ENCODE assay signal across 11 cellular contexts in genomic region chrX:47198026-47198686, GRCh38. TPM values are rescaled to one million over a fixed set of nuclear protein-coding genes. Genes with fewer than 3 reads are reported as not detected.
DNase-seq lines count a peak whose midpoint lies in the region; ATAC-seq and TF ChIP-seq lines count a peak whose summit lies in the region.
"Had no signal": no experiment of that assay in that cellular context is flagged by ENCODE, and none has a peak within 500 bp of the region (broad histone marks: within the 10 kb centered on the region; RNA-seq: fewer than 3 reads in every experiment).

No MANE protein-coding gene starts in this region.

- no peak for TF ChIP-seq CTCF in neural crest cell (conservative IDR thresholded peaks at IDR 0.05)

- H3K36me3 ChIP-seq in BLaER1 treated with 17β-estradiol and CSF1 and Interleukin-3, amounts not matched to agents 10 nM and 100 nM = peaks cover 63 to 80% (median 69%) of the 10 kb centered on the region in 11 experiments
- H3K36me3 ChIP-seq in HUES48 (ENCODE audit: control insufficient read depth, insufficient read depth, low read length) = peaks cover 78% of the 10 kb centered on the region
- peaks cover 18% of the 10 kb centered on the region for H3K36me3 ChIP-seq in endocrine pancreas (ENCODE audit: control insufficient read depth, insufficient read depth, low read length)

- H3K4me1 Mint-ChIP-seq in neural crest cell = peaks cover 55% of the 10 kb centered on the region

- H3K9me3 Mint-ChIP-seq in neural crest cell = no peaks in the 10 kb centered on the region
- H3K9me3 Mint-ChIP-seq: naive B cell had no signal

- no peak overlapping the region for H3K4me3 ChIP-seq in BLaER1 treated with 17β-estradiol and CSF1 and Interleukin-3, amounts not matched to agents 10 nM and 100 nM
- 0 out of 2 replicates have a peak overlapping the region, but pooled peaks have one; percentile 22 for H3K4me3 ChIP-seq in HUES48 (ENCODE audit: low read depth, low read length)
- H3K4me3 ChIP-seq in endocrine pancreas (ENCODE audit: control insufficient read depth, insufficient read depth, low read length) = peak overlapping the region; percentile 24

- H3K4me1 ChIP-seq in BLaER1 treated with 17β-estradiol and CSF1 and Interleukin-3, amounts not matched to agents 10 nM and 100 nM = peaks cover 30 to 39% (median 35%) of the 10 kb centered on the region in 10 experiments
- H3K4me1 ChIP-seq in HUES48 (ENCODE audit: control insufficient read depth, insufficient read depth, low read length) = peaks cover 41% of the 10 kb centered on the region
- H3K4me1 ChIP-seq in endocrine pancreas (ENCODE audit: control insufficient read depth, insufficient read depth, low read length) = no peaks in the 10 kb centered on the region

- H3K4me3 Mint-ChIP-seq in neural crest cell = peak overlapping the region; percentile 96

- peak overlapping the region in 2 of 11 experiments; percentile 93 to 94; a peak in 1 of 22 replicates for H3K4me2 ChIP-seq in BLaER1 treated with 17β-estradiol and CSF1 and Interleukin-3, amounts not matched to agents 10 nM and 100 nM

- H4K20me1 ChIP-seq in BLaER1 treated with 17β-estradiol and CSF1 and Interleukin-3, amounts not matched to agents 10 nM and 100 nM = peaks cover 74 to 93% (median 88%) of the 10 kb centered on the region in 11 experiments

- H3K27me3 ChIP-seq in BLaER1 treated with 17β-estradiol and CSF1 and Interleukin-3, amounts not matched to agents 10 nM and 100 nM = peaks cover 0 to 13% (median 0%) of the 10 kb centered on the region in 11 experiments; a peak in 2 of 22 replicates
- H3K27me3 ChIP-seq in HUES48 (ENCODE audit: control insufficient read depth, insufficient read depth, low read length) (no peaks in the 10 kb centered on the region), endocrine pancreas (ENCODE audit: control insufficient read depth, insufficient read depth, low read length) (no peaks in the 10 kb centered on the region)

- H3K36me3 Mint-ChIP-seq in neural crest cell (ENCODE audit: low read depth) = peaks cover 45% of the 10 kb centered on the region

- H3K27ac ChIP-seq in BLaER1 treated with 17β-estradiol and CSF1 and Interleukin-3, amounts not matched to agents 10 nM and 100 nM = no peak overlapping the region
- peak overlapping the region; percentile 57 for H3K27ac ChIP-seq in HUES48 (ENCODE audit: low read depth, low read length)

- ATAC-seq in HG03039 (IDR thresholded peaks at IDR 0.05; ENCODE audit: unreplicated experiment) (no peak), HG03460 (IDR thresholded peaks at IDR 0.05; ENCODE audit: unreplicated experiment) (no peak), GM19023 (IDR thresholded peaks at IDR 0.05; ENCODE audit: unreplicated experiment) (no peak)

- no peak for DNase-seq in neural crest cell (ENCODE audit: low read depth, low spot score)
- DNase-seq in stimulated activated CD4-positive, alpha-beta T cell treated with anti-CD3 and anti-CD28 coated beads, Interleukin-12 subunit alpha, Interleukin-12 subunit beta, amount 100 ng/mL, for 4 hours = no peak
- DNase-seq: anterior cingulate cortex, C1 segment of cervical spinal cord, naive B cell had no signal

- no peaks in the 10 kb centered on the region for H3K27me3 Mint-ChIP-seq in neural crest cell (ENCODE audit: low read depth)
- H3K27me3 Mint-ChIP-seq: naive B cell had no signal

- no peaks in the 10 kb centered on the region for H3K9me3 ChIP-seq in BLaER1 treated with 17β-estradiol and CSF1 and Interleukin-3, amounts not matched to agents 10 nM and 100 nM (replicated peaks in 1 of 11)
- H3K9me3 ChIP-seq in HUES48 (ENCODE audit: control insufficient read depth, insufficient read depth, low read length) = no peaks in the 10 kb centered on the region
- H3K9me3 ChIP-seq in endocrine pancreas (ENCODE audit: control insufficient read depth, low read length) = no peaks in the 10 kb centered on the region

- peak overlapping the region in 6 of 11 experiments; percentile 9 to 97 (median 23); a peak in 5 of 22 replicates for H3K9ac ChIP-seq in BLaER1 treated with 17β-estradiol and CSF1 and Interleukin-3, amounts not matched to agents 10 nM and 100 nM
- H3K9ac ChIP-seq in HUES48 (ENCODE audit: low read depth, low read length) (peak overlapping the region; percentile 39), endocrine pancreas (ENCODE audit: control insufficient read depth, insufficient read depth, low read length) (peak overlapping the region; percentile 41)

- peak overlapping the region; percentile 62 for H3K27ac Mint-ChIP-seq in neural crest cell (ENCODE audit: unreplicated experiment)

RNA-seq across cellular contexts. Expression of gene UBA1, which starts 4.5 kb away (rescaled TPM):
- 484 and 498 TPM in 2 replicates for total RNA-seq in neural crest cell

RNA-seq across cellular contexts. Expression of gene CDK16, which starts 20.3 kb away (rescaled TPM):
- 281 and 289 TPM in 2 replicates for total RNA-seq in neural crest cell

RNA-seq across cellular contexts. Expression of gene USP11, which starts 34.7 kb away (rescaled TPM):
- total RNA-seq in neural crest cell = 232 and 245 TPM in 2 replicates

RNA-seq across cellular contexts. Expression of gene RBM10, which starts 53.1 kb away (rescaled TPM):
- total RNA-seq in neural crest cell = 87.7 and 89.2 TPM in 2 replicates

RNA-seq across cellular contexts. Expression of gene NDUFB11, which starts 53.7 kb away (rescaled TPM):
- 113 and 115 TPM in 2 replicates for total RNA-seq in neural crest cell

Comparison
In these comparisons a context has a peak if more than half of its experiments do, and no peak if none do; other contexts are left out.
1. H3K4me3 ChIP-seq: peak in HUES48 (single experiment) and endocrine pancreas (single experiment); none in BLaER1 treated with 17β-estradiol and CSF1 and Interleukin-3, amounts not matched to agents 10 nM and 100 nM (0 of 10).
2. Peak in every context shown above with its lines, with median percentiles within 50 percentile points of each other: H3K9ac ChIP-seq.